8 cellular contexts compared by ENCODE assay signal in genomic region chr5:56814361-56814962, GRCh38. TPM values are rescaled to one million over a fixed set of nuclear protein-coding genes. Genes with fewer than 3 reads are reported as not detected.
DNase-seq lines count a peak whose midpoint lies in the region; TF ChIP-seq lines count a peak whose summit lies in the region.

No MANE protein-coding gene starts in this region.

- H3K9me3 ChIP-seq in ectodermal cell (ENCODE audit: control insufficient read depth, low read length) (no peaks in the 10 kb centered on the region), thymus (ENCODE audit: control insufficient read depth) (no peaks in the 10 kb centered on the region)

- H3K27me3 ChIP-seq in ACC112 (ENCODE audit: insufficient read depth, low read length) (no peaks in the 10 kb centered on the region), ectodermal cell (ENCODE audit: control insufficient read depth, insufficient read depth, low read length, poor library complexity, severe bottlenecking) (peaks cover 37% of the 10 kb centered on the region), thymus (ENCODE audit: control insufficient read depth, insufficient read depth) (no peaks in the 10 kb centered on the region)

- DNase-seq in HEK293T (ENCODE audit: extremely low spot score): peak; percentile 12
- peak; percentile 26 for DNase-seq in activated CD4-positive, alpha-beta T cell treated with anti-CD3 and anti-CD28 coated beads for 48 hours
- peak; percentile 8 to 36 for DNase-seq in lung microvascular endothelial cell (ENCODE audit: low read depth in 2 of 2)
- DNase-seq in NCI-H1930 (lab: John Stamatoyannopoulos, UW): no peak
- no peak for DNase-seq in NCI-H2081 (lab: John Stamatoyannopoulos, UW)

- H3K27ac ChIP-seq in ACC112 (ENCODE audit: low read depth, low read length) (no peak overlapping the region), ectodermal cell (ENCODE audit: insufficient read depth, low read depth, low read length, poor library complexity, severe bottlenecking) (no peak overlapping the region), thymus (ENCODE audit: low read depth) (peak overlapping the region; percentile 94)

- peaks cover 35% of the 10 kb centered on the region for H3K79me2 ChIP-seq in ACC112 (ENCODE audit: control insufficient read depth, insufficient read depth, low read length, unreplicated experiment)

- H2AFZ ChIP-seq in ACC112 (ENCODE audit: low read length, unreplicated experiment): peak overlapping the region; percentile 49

- peak overlapping the region; percentile 82 for H3K4me3 ChIP-seq in ACC112 (ENCODE audit: low read depth, low read length)
- H3K4me3 ChIP-seq in ectodermal cell (ENCODE audit: insufficient read depth, low read depth, low read length): peak overlapping the region; percentile 77
- peak overlapping the region; percentile 87 for H3K4me3 ChIP-seq in thymus (ENCODE audit: low read length)

- whole genome bisulfite sequencing in ectodermal cell, 2 experiments: 0% methylated on average over 31 of the region's 31 CpGs
- WGBS in thymus: under 1% methylated on average over 31 of the region's 31 CpGs

- H3K36me3 ChIP-seq in ACC112 (ENCODE audit: insufficient read depth, low read length) (no peaks in the 10 kb centered on the region), ectodermal cell (ENCODE audit: control insufficient read depth, insufficient read depth, low read length) (no peaks in the 10 kb centered on the region), thymus (ENCODE audit: control insufficient read depth, insufficient read depth) (no peaks in the 10 kb centered on the region)

- H3K4me1 ChIP-seq in ACC112 (ENCODE audit: control insufficient read depth, insufficient read depth, low read length, unreplicated experiment) (peaks cover 2% of the 10 kb centered on the region), ectodermal cell (ENCODE audit: control insufficient read depth, insufficient read depth, low read length) (no peaks in the 10 kb centered on the region), thymus (ENCODE audit: control insufficient read depth, insufficient read depth, low read length) (peaks cover 2% of the 10 kb centered on the region)

- CTCF ChIA-PET in HEK293T (lab: Yijun Ruan, JAX): no interaction called here

- POLR2A ChIA-PET in HEK293T (lab: Yijun Ruan, JAX): interaction anchor here (0.9 kb wide), 1 partner anchor 12 kb away, joined by 3 read pairs; no protein-coding TSS in a partner anchor

TF ChIP-seq in HEK293T, 16 proteins besides CTCF, POLR2A, EP300 and RAD21:
- no peak for TF ChIP-seq ZNF384 (IDR thresholded peaks at IDR 0.05)
- TF ChIP-seq LEF1 (IDR thresholded peaks at IDR 0.05; ENCODE audit: borderline replicate concordance): no peak
- no peak for TF ChIP-seq CTBP1 (IDR thresholded peaks at IDR 0.05; ENCODE audit: borderline replicate concordance)
- no peak for TF ChIP-seq SUZ12 (IDR thresholded peaks at IDR 0.05)
- TF ChIP-seq HDGF (IDR thresholded peaks at IDR 0.05; ENCODE audit: borderline replicate concordance): no peak
- TF ChIP-seq PKNOX1 (IDR thresholded peaks at IDR 0.05): no peak
- TF ChIP-seq SP1 (IDR thresholded peaks at IDR 0.05): no peak
- no peak for TF ChIP-seq FOXM1 (IDR thresholded peaks at IDR 0.05; ENCODE audit: borderline replicate concordance)

RNA-seq across cellular contexts. Expression of gene MAP3K1, which starts 0.9 kb away (rescaled TPM):
- 8.8 TPM for polyA plus RNA-seq in ectodermal cell (2013, experiment 1 of 4)
- 8.9 TPM for polyA plus RNA-seq in ectodermal cell (2013, experiment 2 of 4)
- polyA plus RNA-seq in ectodermal cell (2013, experiment 3 of 4): 7.6 TPM
- polyA plus RNA-seq in ectodermal cell (2013, experiment 4 of 4): 9.2 TPM
- total RNA-seq in lung microvascular endothelial cell: 21.4 and 48.2 TPM in 2 replicates
- 18.6 TPM for polyA plus RNA-seq in thymus

Comparison
In these comparisons a context has a peak if more than half of its experiments do, and no peak if none do; other contexts are left out.
1. DNase-seq: peak in HEK293T (single experiment), activated CD4-positive, alpha-beta T cell treated with anti-CD3 and anti-CD28 coated beads for 48 hours (single experiment) and lung microvascular endothelial cell (2 of 2); none in NCI-H1930 (0 of 2) and NCI-H2081 (0 of 2).
2. Peak in every context shown above with its lines, with median percentiles within 50 percentile points of each other: H3K4me3 ChIP-seq.